In genomic region chr3:188378786-188379185, GRCh38 we compare ENCODE assay signal across 32 cellular contexts.
"Had no signal": no experiment of that assay in that cellular context is flagged by ENCODE, and none has a peak within 500 bp of the region (broad histone marks: within the 10 kb centered on the region; RNA-seq: fewer than 3 reads in every experiment).

No MANE protein-coding gene starts in this region.

- H3K27me3 Mint-ChIP-seq: activated CD4-positive, alpha-beta memory T cell treated with anti-CD3 and anti-CD28 coated beads for 36 hours; activated CD4-positive, alpha-beta T cell treated with anti-CD3 and anti-CD28 coated beads for 36 hours; activated CD4-positive, alpha-beta T cell treated with anti-CD3 and anti-CD28 coated beads, Interleukin-2, amount 10 ng/mL, durations not matched to agents 24 days and 14 days; activated CD8-positive, alpha-beta memory T cell treated with anti-CD3 and anti-CD28 coated beads, Interleukin-2, amount 10 ng/mL, durations not matched to agents 7 days and 5 days; activated naive CD4-positive, alpha-beta T cell treated with anti-CD3 and anti-CD28 coated beads, Interleukin-2, amount 50 U/mL, for 24 hours; activated naive CD8-positive, alpha-beta T cell treated with anti-CD3 and anti-CD28 coated beads, Interleukin-2, amount 10 ng/mL, durations not matched to agents 7 days and 5 days; brain; central memory CD8-positive, alpha-beta T cell; T-helper 17 cell had no signal

- H3K27ac ChIP-seq: ascending aorta, breast epithelium, cardiac muscle cell, colonic mucosa, heart left ventricle had no signal

- FAIRE-seq: endometrium, frontal cortex had no signal

- H3K4me1 Mint-ChIP-seq: activated CD8-positive, alpha-beta memory T cell treated with anti-CD3 and anti-CD28 coated beads, Interleukin-2, amount 10 ng/mL, durations not matched to agents 7 days and 5 days; brain had no signal

- H3K9me3 ChIP-seq: ascending aorta, breast epithelium, colonic mucosa had no signal

- H3K4me1 ChIP-seq: breast epithelium, colonic mucosa had no signal

- H3K9me3 Mint-ChIP-seq: activated CD4-positive, alpha-beta memory T cell treated with anti-CD3 and anti-CD28 coated beads for 36 hours; activated naive CD4-positive, alpha-beta T cell treated with anti-CD3 and anti-CD28 coated beads, Interleukin-2, amount 50 U/mL, for 24 hours; central memory CD8-positive, alpha-beta T cell had no signal

- H3K4me3 Mint-ChIP-seq: activated CD4-positive, alpha-beta memory T cell treated with anti-CD3 and anti-CD28 coated beads for 36 hours; activated CD4-positive, alpha-beta T cell treated with anti-CD3 and anti-CD28 coated beads for 36 hours; activated CD4-positive, alpha-beta T cell treated with anti-CD3 and anti-CD28 coated beads, Interleukin-2, amount 10 ng/mL, durations not matched to agents 24 days and 14 days; activated CD8-positive, alpha-beta memory T cell treated with anti-CD3 and anti-CD28 coated beads, Interleukin-2, amount 10 ng/mL, durations not matched to agents 7 days and 5 days; activated CD8-positive, alpha-beta T cell treated with anti-CD3 and anti-CD28 coated beads, Interleukin-2, amount 10 ng/mL, durations not matched to agents 7 days and 5 days; activated naive CD4-positive, alpha-beta T cell treated with anti-CD3 and anti-CD28 coated beads for 36 hours; activated naive CD4-positive, alpha-beta T cell treated with anti-CD3 and anti-CD28 coated beads, Interleukin-2, amount 50 U/mL, for 24 hours; activated naive CD8-positive, alpha-beta T cell treated with anti-CD3 and anti-CD28 coated beads, Interleukin-2, amount 10 ng/mL, durations not matched to agents 7 days and 5 days; activated T-helper 1 cell treated with anti-CD3 and anti-CD28 coated beads, Interleukin-12 subunit alpha, Interleukin-12 subunit beta, Interleukin-2, Interleukin-4 antibody, amounts not matched to agents 30 ng/mL and 10 ng/mL and 1 ng/mL, durations not matched to agents 14 hours and 24 hours and 36 hours; brain; central memory CD8-positive, alpha-beta T cell; T-helper 17 cell; T-helper 2 cell treated with Interferon-gamma antibody and Interleukin-4, amounts not matched to agents 5 μg/mL and 100 μg/mL, for 36 hours had no signal

- H3K27ac Mint-ChIP-seq: activated CD4-positive, alpha-beta memory T cell treated with anti-CD3 and anti-CD28 coated beads for 36 hours; activated CD4-positive, alpha-beta T cell treated with anti-CD3 and anti-CD28 coated beads for 36 hours; activated CD4-positive, alpha-beta T cell treated with anti-CD3 and anti-CD28 coated beads, Interleukin-2, amount 10 ng/mL, durations not matched to agents 24 days and 14 days; activated CD8-positive, alpha-beta memory T cell treated with anti-CD3 and anti-CD28 coated beads, Interleukin-2, amount 10 ng/mL, durations not matched to agents 7 days and 5 days; activated CD8-positive, alpha-beta T cell treated with anti-CD3 and anti-CD28 coated beads, Interleukin-2, amount 10 ng/mL, durations not matched to agents 7 days and 5 days; activated naive CD4-positive, alpha-beta T cell treated with anti-CD3 and anti-CD28 coated beads for 36 hours; activated naive CD4-positive, alpha-beta T cell treated with anti-CD3 and anti-CD28 coated beads, Interleukin-2, amount 50 U/mL, for 24 hours; activated naive CD8-positive, alpha-beta T cell treated with anti-CD3 and anti-CD28 coated beads, Interleukin-2, amount 10 ng/mL, durations not matched to agents 7 days and 5 days; activated T-helper 1 cell treated with anti-CD3 and anti-CD28 coated beads, Interleukin-12 subunit alpha, Interleukin-12 subunit beta, Interleukin-2, Interleukin-4 antibody, amounts not matched to agents 30 ng/mL and 10 ng/mL and 1 ng/mL, durations not matched to agents 14 hours and 24 hours and 36 hours; activated T-helper 2 cell treated with anti-CD3 and anti-CD28 coated beads, Interferon-gamma antibody, Interleukin-2, Interleukin-4, amounts not matched to agents 10 μg/mL and 5 μg/mL and 100 μg/mL, durations not matched to agents 14 hours and 24 hours and 36 hours; brain; T-helper 17 cell; T-helper 2 cell treated with Interferon-gamma antibody and Interleukin-4, amounts not matched to agents 5 μg/mL and 100 μg/mL, for 36 hours had no signal

- H3K36me3 ChIP-seq: ascending aorta, breast epithelium, cardiac muscle cell, colonic mucosa, heart left ventricle had no signal

- H3K4me3 ChIP-seq: ascending aorta, breast epithelium, cardiac muscle cell, colonic mucosa, heart left ventricle had no signal

- H3K27me3 ChIP-seq: ascending aorta, breast epithelium, cardiac muscle cell, colonic mucosa, heart left ventricle had no signal

- DNase-seq: activated CD4-positive, alpha-beta memory T cell treated with anti-CD3 and anti-CD28 coated beads for 36 hours; activated CD4-positive, alpha-beta T cell treated with anti-CD3 and anti-CD28 coated beads for 36 hours; activated CD4-positive, alpha-beta T cell treated with anti-CD3 and anti-CD28 coated beads, Interleukin-2, amount 10 ng/mL, durations not matched to agents 24 days and 14 days; activated CD4-positive, CD25-positive, alpha-beta regulatory T cell; activated CD4-positive, CD25-positive, alpha-beta regulatory T cell treated with anti-CD3 and anti-CD28 coated beads, Interleukin-2, amount 50 U/mL, for 72 hours; activated CD8-positive, alpha-beta memory T cell treated with anti-CD3 and anti-CD28 coated beads, Interleukin-2, amount 10 ng/mL, durations not matched to agents 7 days and 5 days; activated CD8-positive, alpha-beta memory T cell treated with anti-CD3 and anti-CD28 coated beads, Interleukin-2, amount 50 U/mL, for 4 hours; activated CD8-positive, alpha-beta T cell treated with anti-CD3 and anti-CD28 coated beads, Interleukin-2, amount 10 ng/mL, durations not matched to agents 7 days and 5 days; activated effector memory CD4-positive, alpha-beta T cell treated with anti-CD3 and anti-CD28 coated beads, Interleukin-2, amount 50 U/mL, for 16 hours; activated naive CD4-positive, alpha-beta T cell treated with anti-CD3 and anti-CD28 coated beads for 36 hours; activated naive CD8-positive, alpha-beta T cell treated with anti-CD3 and anti-CD28 coated beads, Interleukin-2, amount 10 ng/mL, durations not matched to agents 7 days and 5 days; activated T-cell treated with anti-CD3 and anti-CD28 coated beads, Interleukin-2, amount 50 U/mL, for 1 hour; activated T-cell treated with anti-CD3 and anti-CD28 coated beads, Interleukin-2, amount 50 U/mL, for 48 hours; colonic mucosa; effector CD8-positive, alpha-beta T cell; foreskin fibroblast; glutamatergic neuron; heart left ventricle; T-helper 1 cell; T-helper 17 cell had no signal

- ATAC-seq: activated CD4-positive, alpha-beta T cell treated with anti-CD3 and anti-CD28 coated beads for 36 hours; activated CD8-positive, alpha-beta memory T cell treated with anti-CD3 and anti-CD28 coated beads, Interleukin-2, amount 10 ng/mL, durations not matched to agents 7 days and 5 days; activated CD8-positive, alpha-beta T cell treated with anti-CD3 and anti-CD28 coated beads, Interleukin-2, amount 10 ng/mL, durations not matched to agents 7 days and 5 days; esophagus mucosa; heart left ventricle; T-helper 17 cell had no signal
